9 cellular contexts compared by ENCODE assay signal in genomic region chr6:21665436-21666199, GRCh38.
A peak's percentile ranks its signal among the peaks of the same experiment; 100 is the strongest.
DNase-seq lines count a peak whose midpoint lies in the region; ATAC-seq, FAIRE-seq and TF ChIP-seq lines count a peak whose summit lies in the region.
"Had no signal": no experiment of that assay in that cellular context is flagged by ENCODE, and none has a peak within 500 bp of the region (broad histone marks: within the 10 kb centered on the region; RNA-seq: fewer than 3 reads in every experiment).

No MANE protein-coding gene starts in this region.

- peaks cover 36% of the 10 kb centered on the region for H3K4me1 ChIP-seq in lower lobe of right lung

- H3K27ac Mint-ChIP-seq in activated CD4-positive, alpha-beta T cell treated with anti-CD3 and anti-CD28 coated beads, Interleukin-2, amount 10 ng/mL, durations not matched to agents 7 days and 5 days, result no peak overlapping the region
- H3K27ac Mint-ChIP-seq in type B pancreatic cell, result peak overlapping the region; percentile 78

- intact Hi-C loops in lower lobe of right lung (cut with DNase I), result no loop called here

- TF ChIP-seq CTCF in bronchial epithelial cell (IDR thresholded peaks at IDR 0.05; ENCODE audit: insufficient read depth, low read length, severe bottlenecking), result no peak
- TF ChIP-seq CTCF in lower lobe of right lung (IDR thresholded peaks at IDR 0.05), result no peak
- no peak for TF ChIP-seq CTCF in type B pancreatic cell (conservative IDR thresholded peaks at IDR 0.05)

- no peak for DNase-seq in activated CD4-positive, alpha-beta T cell treated with anti-CD3 and anti-CD28 coated beads, Interleukin-2, amount 10 ng/mL, durations not matched to agents 7 days and 5 days
- no peak for DNase-seq in activated CD4-positive, alpha-beta T cell treated with anti-CD3 and anti-CD28 coated beads, Interleukin-2, amount 50 U/mL, for 1 hour
- DNase-seq in bronchial epithelial cell (ENCODE audit: low read depth) (no peak), lower lobe of right lung (no peak), type B pancreatic cell (ENCODE audit: extremely low spot score, unreplicated experiment) (no peak), HK-2 (ENCODE audit: unreplicated experiment) (no peak), NCI-H1092 (lab: John Stamatoyannopoulos, UW) (no peak), RKO (ENCODE audit: low spot score) (no peak)
- DNase-seq: activated effector memory CD4-positive, alpha-beta T cell treated with anti-CD3 and anti-CD28 coated beads, Interleukin-2, amount 50 U/mL, for 16 hours had no signal

- H3K36me3 Mint-ChIP-seq in activated CD4-positive, alpha-beta T cell treated with anti-CD3 and anti-CD28 coated beads, Interleukin-2, amount 10 ng/mL, durations not matched to agents 7 days and 5 days (ENCODE audit: low read depth), result peaks cover 2% of the 10 kb centered on the region
- peaks cover 11% of the 10 kb centered on the region for H3K36me3 Mint-ChIP-seq in type B pancreatic cell

- FAIRE-seq in bronchial epithelial cell (lab: Jason Lieb, UNC), result no peak

- CTCF ChIA-PET in activated CD4-positive, alpha-beta T cell treated with anti-CD3 and anti-CD28 coated beads, Interleukin-2, amount 10 ng/mL, durations not matched to agents 7 days and 5 days (lab: Charles Lee), result no interaction called here

- H3K27me3 ChIP-seq in bronchial epithelial cell (ENCODE audit: control insufficient read depth, insufficient read depth, low read length) (peaks cover 17% of the 10 kb centered on the region), lower lobe of right lung (ENCODE audit: low read depth) (peaks cover 54% of the 10 kb centered on the region)

- POLR2A ChIA-PET in activated CD4-positive, alpha-beta T cell treated with anti-CD3 and anti-CD28 coated beads, Interleukin-2, amount 10 ng/mL, durations not matched to agents 7 days and 5 days (lab: Charles Lee), result no interaction called here

- peak overlapping the region; percentile 22 for H3K4me3 Mint-ChIP-seq in activated CD4-positive, alpha-beta T cell treated with anti-CD3 and anti-CD28 coated beads, Interleukin-2, amount 10 ng/mL, durations not matched to agents 7 days and 5 days
- peak overlapping the region; percentile 95 for H3K4me3 Mint-ChIP-seq in type B pancreatic cell

- ATAC-seq in lower lobe of right lung, result peak; percentile 34

- peaks cover 79% of the 10 kb centered on the region for H3K27me3 Mint-ChIP-seq in activated CD4-positive, alpha-beta T cell treated with anti-CD3 and anti-CD28 coated beads, Interleukin-2, amount 10 ng/mL, durations not matched to agents 7 days and 5 days
- peaks cover 48% of the 10 kb centered on the region for H3K27me3 Mint-ChIP-seq in type B pancreatic cell

- H3K27ac ChIP-seq in lower lobe of right lung, result no peak overlapping the region

- peaks cover 32% of the 10 kb centered on the region for H3K4me1 Mint-ChIP-seq in activated CD4-positive, alpha-beta T cell treated with anti-CD3 and anti-CD28 coated beads, Interleukin-2, amount 10 ng/mL, durations not matched to agents 7 days and 5 days
- peaks cover 39% of the 10 kb centered on the region for H3K4me1 Mint-ChIP-seq in type B pancreatic cell (ENCODE audit: unreplicated experiment)

- H3K4me3 ChIP-seq in bronchial epithelial cell (ENCODE audit: low read depth, low read length) (peak overlapping the region; percentile 35), lower lobe of right lung (peak overlapping the region; percentile 59)

- no peaks in the 10 kb centered on the region for H3K9me3 ChIP-seq in lower lobe of right lung

- H3K36me3 ChIP-seq in bronchial epithelial cell (ENCODE audit: control insufficient read depth, insufficient read depth, low read length) (no peaks in the 10 kb centered on the region), lower lobe of right lung (no peaks in the 10 kb centered on the region)

- H3K9me3 Mint-ChIP-seq in activated CD4-positive, alpha-beta T cell treated with anti-CD3 and anti-CD28 coated beads, Interleukin-2, amount 10 ng/mL, durations not matched to agents 7 days and 5 days, result no peaks in the 10 kb centered on the region
- peaks cover 5% of the 10 kb centered on the region for H3K9me3 Mint-ChIP-seq in type B pancreatic cell
